22 cellular contexts compared by ENCODE assay signal in genomic region chr19:23365222-23365621, GRCh38.
"Had no signal": no experiment of that assay in that cellular context is flagged by ENCODE, and none has a peak within 500 bp of the region (broad histone marks: within the 10 kb centered on the region; RNA-seq: fewer than 3 reads in every experiment).

No MANE protein-coding gene starts in this region.

- H3K27me3 Mint-ChIP-seq: activated B cell treated with CpG ODN at 0.5 μM for 24 hours; activated CD4-positive, alpha-beta memory T cell treated with anti-CD3 and anti-CD28 coated beads for 36 hours; activated CD4-positive, alpha-beta T cell treated with anti-CD3 and anti-CD28 coated beads, Interleukin-2, amount 10 ng/mL, durations not matched to agents 24 days and 14 days; activated naive CD8-positive, alpha-beta T cell had no signal

- H3K27ac ChIP-seq: brain microvascular endothelial cell, KMS-11 had no signal

- H3K4me1 Mint-ChIP-seq: activated B cell treated with CpG ODN at 0.5 μM for 24 hours; activated CD4-positive, alpha-beta T cell treated with anti-CD3 and anti-CD28 coated beads, Interleukin-2, amount 10 ng/mL, durations not matched to agents 24 days and 14 days had no signal

- H3K4me3 Mint-ChIP-seq: activated B cell treated with CpG ODN at 0.5 μM for 24 hours; activated CD4-positive, alpha-beta memory T cell treated with anti-CD3 and anti-CD28 coated beads for 36 hours; activated CD4-positive, alpha-beta T cell treated with anti-CD3 and anti-CD28 coated beads, Interleukin-2, amount 10 ng/mL, durations not matched to agents 24 days and 14 days; activated naive CD4-positive, alpha-beta T cell treated with anti-CD3 and anti-CD28 coated beads for 36 hours; activated naive CD8-positive, alpha-beta T cell; activated T-cell treated with anti-CD3 and anti-CD28 coated beads, Interleukin-2, amount 50 U/mL, for 4 hours had no signal

- DNase-seq: activated B cell treated with CpG ODN at 0.5 μM for 24 hours; activated CD4-positive, alpha-beta memory T cell treated with anti-CD3 and anti-CD28 coated beads for 36 hours; activated CD4-positive, alpha-beta T cell treated with anti-CD3 and anti-CD28 coated beads for 1 hour; activated CD4-positive, alpha-beta T cell treated with anti-CD3 and anti-CD28 coated beads, Interleukin-2, amount 10 ng/mL, durations not matched to agents 24 days and 14 days; activated CD8-positive, alpha-beta memory T cell treated with anti-CD3 and anti-CD28 coated beads for 24 hours; activated gamma-delta T cell; activated naive CD4-positive, alpha-beta T cell treated with anti-CD3 and anti-CD28 coated beads for 36 hours; activated T-cell treated with anti-CD3 and anti-CD28 coated beads, Interleukin-2, amount 50 U/mL, for 4 hours; brain microvascular endothelial cell; central memory CD4-positive, alpha-beta T cell; MM.1S; NCI-H1105 treated with DMSO at 0.1 percent for 48 hours; NCI-H1436 treated with DMSO at 0.1 percent for 48 hours; NCI-H187; NCI-H2081; NCI-H446; NCI-H524; SIG-M5; T-helper 2 cell; T1000 had no signal

- H3K27ac Mint-ChIP-seq: activated B cell treated with CpG ODN at 0.5 μM for 24 hours; activated CD4-positive, alpha-beta memory T cell treated with anti-CD3 and anti-CD28 coated beads for 36 hours; activated CD4-positive, alpha-beta T cell treated with anti-CD3 and anti-CD28 coated beads, Interleukin-2, amount 10 ng/mL, durations not matched to agents 24 days and 14 days; activated naive CD4-positive, alpha-beta T cell treated with anti-CD3 and anti-CD28 coated beads for 36 hours; activated naive CD8-positive, alpha-beta T cell had no signal

- H3K27me3 ChIP-seq: brain microvascular endothelial cell had no signal

- H3K9ac ChIP-seq: KMS-11 had no signal

- ATAC-seq: activated T-cell treated with anti-CD3 and anti-CD28 coated beads, Interleukin-2, amount 50 U/mL, for 4 hours had no signal
